Comparison of ENCODE assay signal across 1 cellular context in genomic region chr6:33761581-33761921, GRCh38.
TF ChIP-seq lines count a peak whose summit lies in the region.

No MANE protein-coding gene starts in this region.

TF ChIP-seq in HEK293, 187 proteins besides CTCF, POLR2A, EP300 and RAD21 (continued from another document):
- TF ChIP-seq ZBTB11 (tag by site-specific recombination; conservative IDR thresholded peaks at IDR 0.05; ENCODE audit: low read depth) (no peak), ZNF768 (tag by site-specific recombination; IDR thresholded peaks at IDR 0.05) (no peak), ZNF274 (IDR thresholded peaks at IDR 0.05; ENCODE audit: low read length) (no peak), ZNF274 (tag by site-specific recombination; IDR thresholded peaks at IDR 0.05; ENCODE audit: borderline replicate concordance) (no peak), ZNF19 (tag by site-specific recombination; IDR thresholded peaks at IDR 0.05; ENCODE audit: low read depth) (no peak), ZNF747 (tag by site-specific recombination; IDR thresholded peaks at IDR 0.05) (no peak), PRDM1 (tag by site-specific recombination; IDR thresholded peaks at IDR 0.05) (no peak), ZNF473 (tag by site-specific recombination; IDR thresholded peaks at IDR 0.05) (no peak), SCRT2 (tag by site-specific recombination; IDR thresholded peaks at IDR 0.05) (no peak)
TF ChIP-seq in HEK293: peak in this region for 0.
